Comparison of ENCODE assay signal across 18 cellular contexts in genomic region chr18:79628416-79629248, GRCh38.
"Had no signal": no experiment of that assay in that cellular context is flagged by ENCODE, and none has a peak within 500 bp of the region (broad histone marks: within the 10 kb centered on the region; RNA-seq: fewer than 3 reads in every experiment).

No MANE protein-coding gene starts in this region.

- H3K27ac Mint-ChIP-seq: activated CD4-positive, alpha-beta memory T cell treated with anti-CD3 and anti-CD28 coated beads for 36 hours; activated CD4-positive, alpha-beta T cell treated with anti-CD3 and anti-CD28 coated beads for 36 hours; activated naive CD8-positive, alpha-beta T cell treated with anti-CD3 and anti-CD28 coated beads for 36 hours; brain; immature natural killer cell; progenitor cell of endocrine pancreas; T-cell had no signal

- H3K27ac ChIP-seq: foreskin keratinocyte, right atrium auricular region, thoracic aorta, uterus had no signal

- DNase-seq: activated CD4-positive, alpha-beta memory T cell treated with anti-CD3 and anti-CD28 coated beads for 36 hours; activated CD4-positive, alpha-beta T cell treated with anti-CD3 and anti-CD28 coated beads for 36 hours; activated naive CD8-positive, alpha-beta T cell treated with anti-CD3 and anti-CD28 coated beads for 36 hours; activated T-cell treated with anti-CD3 and anti-CD28 coated beads, Interleukin-2, amount 50 U/mL, for 48 hours; effector memory CD4-positive, alpha-beta T cell; foreskin keratinocyte; immature natural killer cell; left colon; naive B cell; SK-N-SH; small intestine; T-cell; T-helper 9 cell had no signal

- H3K4me3 Mint-ChIP-seq: activated CD4-positive, alpha-beta memory T cell treated with anti-CD3 and anti-CD28 coated beads for 36 hours; activated CD4-positive, alpha-beta T cell treated with anti-CD3 and anti-CD28 coated beads for 36 hours; activated naive CD8-positive, alpha-beta T cell treated with anti-CD3 and anti-CD28 coated beads for 36 hours; brain; T-cell had no signal

- H3K4me2 ChIP-seq: SK-N-SH had no signal

- ATAC-seq: activated CD4-positive, alpha-beta T cell treated with anti-CD3 and anti-CD28 coated beads for 36 hours; foreskin keratinocyte; left colon; T-cell had no signal

- H3K9me2 ChIP-seq: SK-N-SH had no signal

- H3K36me3 ChIP-seq: right atrium auricular region, thoracic aorta, uterus had no signal

- H3K4me1 ChIP-seq: right atrium auricular region, uterus had no signal

- H3K27me3 ChIP-seq: right atrium auricular region, uterus had no signal

- H3K36me3 Mint-ChIP-seq: activated CD4-positive, alpha-beta memory T cell treated with anti-CD3 and anti-CD28 coated beads for 36 hours; activated naive CD8-positive, alpha-beta T cell treated with anti-CD3 and anti-CD28 coated beads for 36 hours; brain; naive B cell; T-cell had no signal

- H3K4me3 ChIP-seq: right atrium auricular region, thoracic aorta, uterus had no signal

- H3K9me3 ChIP-seq: right atrium auricular region, SK-N-SH, thoracic aorta, uterus had no signal

- H3K27me3 Mint-ChIP-seq: naive B cell had no signal

- H3K9me3 Mint-ChIP-seq: T-cell had no signal
